8 cellular contexts compared by ENCODE assay signal in the genomic region with DNA sequence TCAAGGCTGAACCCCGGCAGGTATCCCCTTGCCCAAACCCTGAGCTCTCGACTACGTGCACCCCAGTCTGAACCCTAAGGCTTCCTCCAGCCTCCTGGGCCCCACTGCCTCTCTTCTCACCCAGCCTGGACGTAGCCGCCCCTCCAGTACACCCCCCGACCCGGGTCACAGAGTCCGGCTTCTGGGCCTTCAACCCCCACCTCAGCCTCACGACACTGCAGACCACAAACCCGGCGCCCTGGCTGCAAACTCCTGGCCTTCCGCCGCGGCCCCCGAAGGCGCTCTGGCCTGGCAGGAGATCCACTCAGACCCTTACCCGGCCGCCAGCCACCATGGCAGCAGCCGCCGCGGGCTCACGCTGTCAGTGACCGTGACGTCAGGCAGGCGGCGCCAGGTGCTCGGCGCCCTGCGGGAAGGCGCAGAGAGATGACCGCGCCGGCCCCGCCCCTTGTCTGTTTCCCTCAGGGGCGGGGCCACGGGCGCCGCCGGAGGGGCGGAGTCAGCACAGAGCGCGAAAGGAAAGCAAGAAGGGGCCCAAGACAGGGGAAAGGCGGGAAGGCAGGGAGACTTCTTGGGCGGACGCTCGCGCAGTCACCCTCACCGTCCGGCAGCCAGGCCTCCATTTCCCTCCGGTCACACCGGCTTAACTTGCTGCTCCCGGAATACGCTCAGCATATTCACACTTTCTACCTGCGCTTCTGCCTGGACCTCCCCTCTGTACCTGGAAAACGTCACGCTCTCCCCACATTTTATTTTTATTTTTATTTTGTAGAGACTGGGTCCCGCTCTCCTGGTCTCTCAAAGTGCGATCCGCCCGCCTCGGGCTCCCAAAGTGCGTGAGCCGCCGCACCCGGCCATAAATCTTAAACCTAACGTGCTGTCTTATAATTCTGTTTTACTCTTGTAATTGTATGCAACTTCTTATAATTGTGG. TPM values are rescaled to one million over a fixed set of nuclear protein-coding genes. Genes with fewer than 3 reads are reported as not detected.
A peak's percentile ranks its signal among the peaks of the same experiment; 100 is the strongest.
DNase-seq lines count a peak whose midpoint lies in the region; TF ChIP-seq lines count a peak whose summit lies in the region.

TSS of gene RMDN3 (minus strand) at position 372 of the 933 bp plus-strand sequence. CDS start 471 bp downstream, outside the sequence.

- TF ChIP-seq CTCF in HEK293 (tag by site-specific recombination; IDR thresholded peaks at IDR 0.05) = 0 out of 2 replicates have a peak, but pooled peaks have one; percentile 9
- TF ChIP-seq CTCF in neutrophil (IDR thresholded peaks at IDR 0.05) = peak; percentile 49

- H3K36me3 ChIP-seq in HEK293 (ENCODE audit: control insufficient read depth in 2 of 2, insufficient read depth in 1 of 2, low read length in 2 of 2) (peaks cover 3 to 25% of the 10 kb centered on the region in 2 experiments; a peak in 2 of 3 replicates), neutrophil (peaks cover 14% of the 10 kb centered on the region)

- no peaks in the 10 kb centered on the region for H3K4me1 ChIP-seq in HEK293 (ENCODE audit: control insufficient read depth, insufficient read depth, low read length)
- peaks cover 16% of the 10 kb centered on the region in 2 experiments for H3K4me1 ChIP-seq in neutrophil (ENCODE audit: control insufficient read depth in 1 of 2, insufficient read depth in 1 of 2, low read depth in 1 of 2, low read length in 1 of 2)

- peak within 1 kb of the TSS; percentile 93 for H3K27ac ChIP-seq in HEK293 (ENCODE audit: extremely low read depth, low read depth, low read length)
- peak within 1 kb of the TSS; percentile 52 for H3K27ac ChIP-seq in neutrophil
- peak within 1 kb of the TSS; percentile 72 for H3K27ac ChIP-seq in substantia nigra (ENCODE audit: low read depth, low read length, poor library complexity, severe bottlenecking)

- peak; percentile 89 for DNase-seq in GDM1 (lab: John Stamatoyannopoulos, UW)
- peak; percentile 88 for DNase-seq in MV-4-11 (lab: John Stamatoyannopoulos, UW)
- DNase-seq in SK-N-DZ (ENCODE audit: low spot score) = peak; percentile 94
- DNase-seq in activated naive CD4-positive, alpha-beta T cell treated with Interleukin-2 at 50 U/mL for 16 hours = peak; percentile 93
- DNase-seq in foreskin melanocyte = peak; percentile 88
- DNase-seq in substantia nigra (lab: John Stamatoyannopoulos, UW) = peak in 48 of 49 donors; percentile 56 to 95 (median 85)

- H3K9me3 ChIP-seq in HEK293 (ENCODE audit: control insufficient read depth, insufficient read depth, low read depth, low read length) (no peaks in the 10 kb centered on the region), neutrophil (no peaks in the 10 kb centered on the region)

- CTCF ChIA-PET in HEK293 (lab: Yijun Ruan, JAX) = no interaction called here

- peak within 1 kb of the TSS; percentile 93 for H3K4me3 ChIP-seq in HEK293 (ENCODE audit: low read depth, low read length)
- peak within 1 kb of the TSS; percentile 68 to 82 for H3K4me3 ChIP-seq in neutrophil (ENCODE audit: low read depth in 1 of 2, low read length in 1 of 2)

- POLR2A ChIA-PET in HEK293 (lab: Yijun Ruan, JAX) = no interaction called here

- H3K27me3 ChIP-seq in neutrophil = no peaks in the 10 kb centered on the region

TF ChIP-seq in HEK293, 187 proteins besides CTCF, POLR2A, EP300 and RAD21 (continues in another document):
- TF ChIP-seq ZIC2 (tag by site-specific recombination; IDR thresholded peaks at IDR 0.05) (peak; percentile 78), ZNF10 (tag by site-specific recombination; IDR thresholded peaks at IDR 0.05) (0 out of 2 replicates have a peak, but pooled peaks have one; percentile 52), ZNF501 (tag by site-specific recombination; IDR thresholded peaks at IDR 0.05) (peak; percentile 49; the same call in 1 of the 2 replicates), BCL11B (tag by site-specific recombination; IDR thresholded peaks at IDR 0.05; ENCODE audit: low read depth) (no peak), ZNF2 (tag by site-specific recombination; IDR thresholded peaks at IDR 0.05) (peak; percentile 59; the same call in 1 of the 2 replicates), OSR2 (tag by site-specific recombination; IDR thresholded peaks at IDR 0.05) (0 out of 2 replicates have a peak, but pooled peaks have one; percentile 33), SP2 (tag by site-specific recombination; IDR thresholded peaks at IDR 0.05) (peak; percentile 92), KLF9 (tag by site-specific recombination; IDR thresholded peaks at IDR 0.05; ENCODE audit: low read depth) (peak; percentile 86), FEZF1 (tag by site-specific recombination; IDR thresholded peaks at IDR 0.05) (no peak; the same call in 1 of the 2 replicates), ZBTB1 (tag by site-specific recombination; IDR thresholded peaks at IDR 0.05) (0 out of 2 replicates have a peak, but pooled peaks have one; percentile 8), ZNF433 (tag by site-specific recombination; IDR thresholded peaks at IDR 0.05; ENCODE audit: low read depth) (no peak), ZNF302 (tag by site-specific recombination; IDR thresholded peaks at IDR 0.05; ENCODE audit: low read depth) (no peak), ZNF629 (tag by site-specific recombination; IDR thresholded peaks at IDR 0.05) (peak; percentile 91), SALL2 (tag by site-specific recombination; IDR thresholded peaks at IDR 0.05; ENCODE audit: borderline replicate concordance) (no peak), SCRT2 (tag by site-specific recombination; IDR thresholded peaks at IDR 0.05) (no peak), ZNF555 (tag by site-specific recombination; conservative IDR thresholded peaks at IDR 0.05) (no peak), ZNF580 (tag by site-specific recombination; IDR thresholded peaks at IDR 0.05) (0 out of 2 replicates have a peak, but pooled peaks have one; percentile 49), KLF17 (tag by site-specific recombination; IDR thresholded peaks at IDR 0.05) (peak; percentile 51; the same call in 1 of the 2 replicates), ZXDB (tag by site-specific recombination; IDR thresholded peaks at IDR 0.05) (peak; percentile 92), SP7 (tag by site-specific recombination; IDR thresholded peaks at IDR 0.05) (peak; percentile 76), SP3 (tag by site-specific recombination; IDR thresholded peaks at IDR 0.05) (peak; percentile 96), ZNF423 (tag by site-specific recombination; IDR thresholded peaks at IDR 0.05) (no peak), BCL11A (tag by site-specific recombination; IDR thresholded peaks at IDR 0.05; ENCODE audit: low read depth) (0 out of 2 replicates have a peak, but pooled peaks have one; percentile 55), YY1 (tag by site-specific recombination; IDR thresholded peaks at IDR 0.05) (peak; percentile 73), ZNF248 (tag by site-specific recombination; IDR thresholded peaks at IDR 0.05) (no peak), ZNF777 (tag by site-specific recombination; IDR thresholded peaks at IDR 0.05; ENCODE audit: borderline replicate concordance) (no peak), ZNF830 (tag by site-specific recombination; IDR thresholded peaks at IDR 0.05; ENCODE audit: low read depth) (no peak), ZNF138 (tag by site-specific recombination; IDR thresholded peaks at IDR 0.05; ENCODE audit: borderline replicate concordance) (no peak), ZNF514 (tag by site-specific recombination; IDR thresholded peaks at IDR 0.05) (no peak), ZNF530 (tag by site-specific recombination; IDR thresholded peaks at IDR 0.05; ENCODE audit: low read depth) (no peak), ELK4 (IDR thresholded peaks at IDR 0.05; ENCODE audit: borderline replicate concordance, low read depth, low read length) (no peak)
- TF ChIP-seq, protein P1, sequence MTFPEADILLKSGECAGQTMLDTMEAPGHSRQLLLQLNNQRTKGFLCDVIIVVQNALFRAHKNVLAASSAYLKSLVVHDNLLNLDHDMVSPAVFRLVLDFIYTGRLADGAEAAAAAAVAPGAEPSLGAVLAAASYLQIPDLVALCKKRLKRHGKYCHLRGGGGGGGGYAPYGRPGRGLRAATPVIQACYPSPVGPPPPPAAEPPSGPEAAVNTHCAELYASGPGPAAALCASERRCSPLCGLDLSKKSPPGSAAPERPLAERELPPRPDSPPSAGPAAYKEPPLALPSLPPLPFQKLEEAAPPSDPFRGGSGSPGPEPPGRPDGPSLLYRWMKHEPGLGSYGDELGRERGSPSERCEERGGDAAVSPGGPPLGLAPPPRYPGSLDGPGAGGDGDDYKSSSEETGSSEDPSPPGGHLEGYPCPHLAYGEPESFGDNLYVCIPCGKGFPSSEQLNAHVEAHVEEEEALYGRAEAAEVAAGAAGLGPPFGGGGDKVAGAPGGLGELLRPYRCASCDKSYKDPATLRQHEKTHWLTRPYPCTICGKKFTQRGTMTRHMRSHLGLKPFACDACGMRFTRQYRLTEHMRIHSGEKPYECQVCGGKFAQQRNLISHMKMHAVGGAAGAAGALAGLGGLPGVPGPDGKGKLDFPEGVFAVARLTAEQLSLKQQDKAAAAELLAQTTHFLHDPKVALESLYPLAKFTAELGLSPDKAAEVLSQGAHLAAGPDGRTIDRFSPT (tag by site-specific recombination; IDR thresholded peaks at IDR 0.05) = no peak

RNA-seq across cellular contexts. Expression of gene RMDN3, which starts in this region (rescaled TPM):
- 15.5 and 17.3 TPM in 2 replicates for polyA plus RNA-seq in SK-N-DZ (2014; cell fraction: cytosol; rRNA removed)
- 19.5 and 23.7 TPM in 2 replicates for polyA plus RNA-seq in SK-N-DZ (2014; cell fraction: nucleus; rRNA removed)

Comparison
In these comparisons a context has a peak if more than half of its experiments do, and no peak if none do; other contexts are left out.
1. Peak in every context shown above with its lines: DNase-seq, H3K4me3 ChIP-seq and H3K27ac ChIP-seq.